8 cellular contexts compared by ENCODE assay signal in the genomic region with DNA sequence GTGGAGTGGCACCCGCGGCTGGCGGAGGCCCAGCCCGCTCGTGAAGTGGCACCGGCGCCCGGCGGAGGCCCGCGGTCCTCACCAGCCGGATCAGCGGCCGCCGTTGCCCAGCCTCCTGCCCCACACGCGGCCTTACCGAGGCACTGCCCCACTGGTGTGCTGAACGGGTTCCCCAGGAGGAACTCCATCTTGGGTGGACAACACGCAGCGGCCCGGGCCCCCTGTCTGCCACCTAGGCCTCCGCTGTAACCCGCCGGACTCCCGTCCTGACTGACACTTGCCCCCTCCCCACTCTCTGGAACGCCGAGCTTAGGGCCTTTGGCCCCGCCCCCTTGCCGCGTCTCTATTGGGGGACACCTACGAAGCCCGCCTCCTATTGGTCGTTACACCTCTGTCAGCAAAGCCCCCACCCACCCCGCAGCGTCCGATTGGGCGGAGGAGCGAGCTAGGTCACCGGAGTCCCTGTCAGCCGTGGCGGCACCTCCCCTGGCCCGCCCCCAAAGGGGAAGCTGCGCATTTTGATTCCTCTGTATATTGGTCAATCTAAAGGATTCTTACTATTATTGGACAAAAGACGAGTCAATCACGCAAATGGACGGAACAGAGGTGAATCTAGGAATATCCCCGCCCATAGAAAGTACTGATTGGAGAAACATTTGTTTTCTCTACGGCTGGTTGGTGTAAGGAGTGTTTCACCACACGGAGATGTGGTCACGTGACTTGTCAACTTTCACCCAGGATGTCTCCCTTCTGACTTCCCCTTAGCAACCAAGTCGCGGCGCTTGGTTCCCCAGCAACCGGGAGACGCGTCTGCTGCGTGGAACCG. TPM values are rescaled to one million over a fixed set of nuclear protein-coding genes. Genes with fewer than 3 reads are reported as not detected.
DNase-seq lines count a peak whose midpoint lies in the region; ATAC-seq lines count a peak whose summit lies in the region.

A gene with protein sequence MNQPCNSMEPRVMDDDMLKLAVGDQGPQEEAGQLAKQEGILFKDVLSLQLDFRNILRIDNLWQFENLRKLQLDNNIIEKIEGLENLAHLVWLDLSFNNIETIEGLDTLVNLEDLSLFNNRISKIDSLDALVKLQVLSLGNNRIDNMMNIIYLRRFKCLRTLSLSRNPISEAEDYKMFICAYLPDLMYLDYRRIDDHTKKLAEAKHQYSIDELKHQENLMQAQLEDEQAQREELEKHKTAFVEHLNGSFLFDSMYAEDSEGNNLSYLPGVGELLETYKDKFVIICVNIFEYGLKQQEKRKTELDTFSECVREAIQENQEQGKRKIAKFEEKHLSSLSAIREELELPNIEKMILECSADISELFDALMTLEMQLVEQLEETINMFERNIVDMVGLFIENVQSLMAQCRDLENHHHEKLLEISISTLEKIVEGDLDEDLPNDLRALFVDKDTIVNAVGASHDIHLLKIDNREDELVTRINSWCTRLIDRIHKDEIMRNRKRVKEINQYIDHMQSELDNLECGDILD (plus strand): TSS at position 737 of the 826 bp plus-strand sequence. CDS start 4,737 bp downstream, outside the sequence.
A gene (minus strand): TSS at position 275 of the 826 bp plus-strand sequence. CDS start 87 bp downstream, at position 188.

- H3K9ac ChIP-seq in endocrine pancreas (ENCODE audit: control insufficient read depth, insufficient read depth, low read length) (peak within 1 kb of the TSS; percentile 84), mesenchymal stem cell (ENCODE audit: low read length) (peak within 1 kb of the TSS; percentile 93)

- peaks cover 10% of the 10 kb centered on the region for H3K79me1 ChIP-seq in mesenchymal stem cell (replicated peaks; ENCODE audit: low read length, poor library complexity, severe bottlenecking)

- H3K23ac ChIP-seq in mesenchymal stem cell (ENCODE audit: low read length in 2 of 2), result peak within 1 kb of the TSS in 1 of 2 experiments; percentile 98

- peak within 1 kb of the TSS; percentile 51 for H2AFZ ChIP-seq in mesenchymal stem cell (ENCODE audit: low read depth, low read length)

- WGBS in mesenchymal stem cell, result under 1% methylated on average over 47 of the region's 59 CpGs

- peak within 1 kb of the TSS in 1 of 2 experiments; percentile 45 for H2BK12ac ChIP-seq in mesenchymal stem cell (ENCODE audit: low read length in 2 of 2)

- in situ Hi-C loops in Caki2 (cut with HindIII; ENCODE audit: low pct_unique_long_range_greater_than_20kb, low sequenced_read_pairs), result no loop called here

- DNase-seq in Caki2 (ENCODE audit: low read depth), result peak; percentile 99
- DNase-seq in HUDEP-2 (lab: John Stamatoyannopoulos, UW; ENCODE audit: unreplicated experiment in 76 of 76), result peak in 75 of 76 experiments; percentile 62 to 100 (median 99)
- peak; percentile 99 for DNase-seq in NOMO-1 treated with dmso at 0.1 percent for 144 hours (lab: John Stamatoyannopoulos, UW; ENCODE audit: unreplicated experiment)
- peak; percentile 100 for DNase-seq in activated CD8-positive, alpha-beta memory T cell treated with anti-CD3 and anti-CD28 coated beads, Interleukin-2, amount 50 U/mL, for 1 hour (ENCODE audit: extremely low read depth)
- DNase-seq in mesenchymal stem cell, result peak; percentile 100
- peak; percentile 100 for DNase-seq in stimulated activated CD8-positive, alpha-beta memory T cell treated with anti-CD3 and anti-CD28 coated beads, Interleukin-12 subunit alpha, Interleukin-12 subunit beta, amount 100 ng/mL, for 24 hours (ENCODE audit: extremely low read depth)

- no peak within 1 kb of the TSS for H3K27ac ChIP-seq in mesenchymal stem cell (ENCODE audit: low read length, poor library complexity, severe bottlenecking)

- H3K27me3 ChIP-seq in endocrine pancreas (ENCODE audit: control insufficient read depth, insufficient read depth, low read length), result no peaks in the 10 kb centered on the region
- H3K27me3 ChIP-seq in mesenchymal stem cell (ENCODE audit: control insufficient read depth in 1 of 2, insufficient read depth in 1 of 2, low read length in 2 of 2), result no peaks in the 10 kb centered on the region

- peak within 1 kb of the TSS in 1 of 2 experiments; percentile 89 for H3K14ac ChIP-seq in mesenchymal stem cell (ENCODE audit: low read length in 2 of 2)

- peak within 1 kb of the TSS; percentile 45 for H2BK15ac ChIP-seq in mesenchymal stem cell (ENCODE audit: low read depth, poor library complexity, severe bottlenecking)

- no peak within 1 kb of the TSS for H2AK5ac ChIP-seq in mesenchymal stem cell (ENCODE audit: low read length, severe bottlenecking)

- peak; percentile 92 for ATAC-seq in GM21390 (IDR thresholded peaks at IDR 0.05; ENCODE audit: unreplicated experiment)

- H3K9me3 ChIP-seq in endocrine pancreas (ENCODE audit: control insufficient read depth, low read length), result no peaks in the 10 kb centered on the region
- H3K9me3 ChIP-seq in mesenchymal stem cell (ENCODE audit: control insufficient read depth, low read length), result no peaks in the 10 kb centered on the region

- H3K18ac ChIP-seq in mesenchymal stem cell (ENCODE audit: low read depth in 1 of 2, low read length in 2 of 2), result peak within 1 kb of the TSS; percentile 63 to 78

- H3K4ac ChIP-seq in mesenchymal stem cell (ENCODE audit: low read depth in 1 of 2, low read length in 2 of 2), result peak within 1 kb of the TSS; percentile 71 to 77

- no peaks in the 10 kb centered on the region for H3K4me1 ChIP-seq in endocrine pancreas (ENCODE audit: control insufficient read depth, insufficient read depth, low read length)
- H3K4me1 ChIP-seq in mesenchymal stem cell (ENCODE audit: control insufficient read depth, insufficient read depth, low read depth, low read length), result peaks cover 8% of the 10 kb centered on the region

- H4K8ac ChIP-seq in mesenchymal stem cell (ENCODE audit: low read length), result no peak within 1 kb of the TSS

- peak within 1 kb of the TSS; percentile 90 for H3K4me2 ChIP-seq in mesenchymal stem cell (ENCODE audit: low read length, poor library complexity, severe bottlenecking)

- no peak within 1 kb of the TSS for H2BK120ac ChIP-seq in mesenchymal stem cell (ENCODE audit: low read depth, low read length)

- H3K36me3 ChIP-seq in endocrine pancreas (ENCODE audit: control insufficient read depth, insufficient read depth, low read length) (no peaks in the 10 kb centered on the region), mesenchymal stem cell (ENCODE audit: control insufficient read depth in 1 of 2, insufficient read depth in 2 of 2, low read depth in 1 of 2, low read length in 2 of 2) (no peaks in the 10 kb centered on the region)

- no peak within 1 kb of the TSS for H2BK5ac ChIP-seq in mesenchymal stem cell (ENCODE audit: low read depth, low read length, poor library complexity, severe bottlenecking)

- H3K4me3 ChIP-seq in endocrine pancreas (ENCODE audit: control insufficient read depth, insufficient read depth, low read length) (peak within 1 kb of the TSS; percentile 72), mesenchymal stem cell (ENCODE audit: insufficient read depth in 1 of 2, low read depth in 1 of 2, low read length in 2 of 2) (peak within 1 kb of the TSS; percentile 90 to 94)

- H4K91ac ChIP-seq in mesenchymal stem cell (ENCODE audit: low read length), result peak within 1 kb of the TSS; percentile 67

RNA-seq across cellular contexts. Expression of the first gene that starts in this region (rescaled TPM):
- total RNA-seq in Caki2 (2014; rRNA removed; shearing (Covaris generic); ENCODE audit: low replicate concordance), result 0.03 TPM in 1 of 2 replicates, not detected in the other
- polyA plus RNA-seq in mesenchymal stem cell (2013, experiment 1 of 2), result 0.23 TPM
- polyA plus RNA-seq in mesenchymal stem cell (2013, experiment 2 of 2), result 0.25 TPM

RNA-seq across cellular contexts. Expression of the second gene that starts in this region (rescaled TPM):
- total RNA-seq in Caki2 (2014; rRNA removed; shearing (Covaris generic); ENCODE audit: low replicate concordance), result 4.3 and 6.4 TPM in 2 replicates
- 40.1 TPM for polyA plus RNA-seq in mesenchymal stem cell (2013, experiment 1 of 2)
- polyA plus RNA-seq in mesenchymal stem cell (2013, experiment 2 of 2), result 35.1 TPM
